Comparison of ENCODE assay signal across 1 cellular context in genomic region chr17:36936455-36936934, GRCh38.
A peak's percentile ranks its signal among the peaks of the same experiment; 100 is the strongest.
TF ChIP-seq lines count a peak whose summit lies in the region.

No MANE protein-coding gene starts in this region.

TF ChIP-seq in HEK293, 187 proteins besides CTCF, POLR2A, EP300 and RAD21 (continued from another document and continues in another):
- TF ChIP-seq ZNF335 (tag by site-specific recombination; conservative IDR thresholded peaks at IDR 0.05) = no peak
- TF ChIP-seq ZNF433 (tag by site-specific recombination; IDR thresholded peaks at IDR 0.05; ENCODE audit: low read depth) = no peak
- no peak for TF ChIP-seq ZNF138 (tag by site-specific recombination; IDR thresholded peaks at IDR 0.05; ENCODE audit: borderline replicate concordance)
- no peak for TF ChIP-seq ZNF26 (tag by site-specific recombination; IDR thresholded peaks at IDR 0.05)
- TF ChIP-seq MEIS1 (CRISPR knock-in tag; IDR thresholded peaks at IDR 0.05; ENCODE audit: borderline replicate concordance) = no peak
- no peak for TF ChIP-seq ZNF558 (tag by site-specific recombination; IDR thresholded peaks at IDR 0.05)
- no peak for TF ChIP-seq ZSCAN18 (tag by site-specific recombination; IDR thresholded peaks at IDR 0.05)
- TF ChIP-seq ZNF645 (tag by site-specific recombination; IDR thresholded peaks at IDR 0.05) = no peak
- no peak for TF ChIP-seq ZNF664 (tag by site-specific recombination; IDR thresholded peaks at IDR 0.05)
- TF ChIP-seq ZNF174 (tag by site-specific recombination; IDR thresholded peaks at IDR 0.05) = no peak
- TF ChIP-seq ZNF133 (tag by site-specific recombination; IDR thresholded peaks at IDR 0.05) = no peak
- no peak for TF ChIP-seq BCL11B (tag by site-specific recombination; IDR thresholded peaks at IDR 0.05; ENCODE audit: low read depth)
- no peak for TF ChIP-seq ZNF580 (tag by site-specific recombination; IDR thresholded peaks at IDR 0.05)
- TF ChIP-seq REPIN1 (tag by site-specific recombination; IDR thresholded peaks at IDR 0.05; ENCODE audit: low read depth) = peak; percentile 34; the same call in 1 of the 2 replicates
- TF ChIP-seq ZNF561 (tag by site-specific recombination; IDR thresholded peaks at IDR 0.05; ENCODE audit: borderline replicate concordance) = 0 out of 2 replicates have a peak, but pooled peaks have one; percentile 19
- no peak for TF ChIP-seq PBX3 (CRISPR knock-in tag; IDR thresholded peaks at IDR 0.05)
- no peak for TF ChIP-seq ZNF211 (tag by site-specific recombination; IDR thresholded peaks at IDR 0.05; ENCODE audit: low read depth)
- TF ChIP-seq ZNF16 (tag by site-specific recombination; IDR thresholded peaks at IDR 0.05; ENCODE audit: low read depth) = no peak
- TF ChIP-seq ZFP41 (tag by site-specific recombination; IDR thresholded peaks at IDR 0.05; ENCODE audit: borderline replicate concordance) = no peak
- no peak for TF ChIP-seq ZNF768 (tag by site-specific recombination; IDR thresholded peaks at IDR 0.05)
- TF ChIP-seq KLF8 (tag by site-specific recombination; IDR thresholded peaks at IDR 0.05) = no peak; the same call in 1 of the 2 replicates
- peak; percentile 70 for TF ChIP-seq ZBTB44 (tag by site-specific recombination; IDR thresholded peaks at IDR 0.05)
- TF ChIP-seq ZNF777 (tag by site-specific recombination; IDR thresholded peaks at IDR 0.05; ENCODE audit: borderline replicate concordance) = no peak
- TF ChIP-seq PRDM1 (tag by site-specific recombination; IDR thresholded peaks at IDR 0.05) = no peak
- no peak for TF ChIP-seq KLF10 (tag by site-specific recombination; IDR thresholded peaks at IDR 0.05)
- no peak for TF ChIP-seq ZNF639 (tag by site-specific recombination; IDR thresholded peaks at IDR 0.05)
- no peak for TF ChIP-seq ZNF350 (tag by site-specific recombination; IDR thresholded peaks at IDR 0.05)
- no peak for TF ChIP-seq ZNF530 (tag by site-specific recombination; IDR thresholded peaks at IDR 0.05; ENCODE audit: low read depth)
- no peak for TF ChIP-seq ZNF426 (tag by site-specific recombination; IDR thresholded peaks at IDR 0.05)
- no peak for TF ChIP-seq ZNF704 (tag by site-specific recombination; IDR thresholded peaks at IDR 0.05)
- TF ChIP-seq ZNF354C (tag by site-specific recombination; IDR thresholded peaks at IDR 0.05; ENCODE audit: borderline replicate concordance, low read depth) = no peak
- TF ChIP-seq ZNF488 (tag by site-specific recombination; IDR thresholded peaks at IDR 0.05) = 0 out of 2 replicates have a peak, but pooled peaks have one; percentile 23
- no peak for TF ChIP-seq ZNF423 (tag by site-specific recombination; IDR thresholded peaks at IDR 0.05)
- TF ChIP-seq ZSCAN4 (tag by site-specific recombination; IDR thresholded peaks at IDR 0.05) = no peak
- no peak for TF ChIP-seq ZNF394 (tag by site-specific recombination; IDR thresholded peaks at IDR 0.05; ENCODE audit: borderline replicate concordance)
- no peak for TF ChIP-seq INSM2 (tag by site-specific recombination; IDR thresholded peaks at IDR 0.05)
- TF ChIP-seq ZBTB6 (tag by site-specific recombination; IDR thresholded peaks at IDR 0.05) = no peak
- no peak for TF ChIP-seq ZNF660 (tag by site-specific recombination; IDR thresholded peaks at IDR 0.05)
- no peak for TF ChIP-seq KLF9 (tag by site-specific recombination; IDR thresholded peaks at IDR 0.05; ENCODE audit: low read depth)
- 0 out of 2 replicates have a peak, but pooled peaks have one; percentile 10 for TF ChIP-seq ZNF10 (tag by site-specific recombination; IDR thresholded peaks at IDR 0.05)
- no peak for TF ChIP-seq ATF2 (tag by site-specific recombination; IDR thresholded peaks at IDR 0.05; ENCODE audit: low read depth)
- no peak; the same call in 1 of the 2 replicates for TF ChIP-seq ZNF449 (tag by site-specific recombination; IDR thresholded peaks at IDR 0.05)
